Comparison of ENCODE assay signal across 28 cellular contexts in the genomic region with DNA sequence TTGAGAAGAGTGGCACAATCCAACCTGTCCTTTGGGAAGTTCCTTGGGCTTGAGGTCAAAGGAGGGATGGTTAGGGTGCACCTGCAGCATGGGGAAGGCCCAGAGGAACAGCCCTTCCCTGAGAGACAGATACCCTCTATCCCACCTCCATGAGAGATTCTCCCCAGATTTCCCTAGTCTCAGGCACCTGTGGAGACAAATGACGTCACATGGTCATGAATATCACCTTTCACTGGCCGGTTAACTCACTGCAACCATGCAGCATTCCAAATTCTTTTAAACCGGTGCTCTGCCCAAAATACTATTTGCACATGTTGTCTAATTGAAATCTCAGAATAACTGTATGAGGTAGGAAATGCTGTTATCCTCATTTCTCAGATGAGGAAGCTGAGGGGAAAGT.
"Had no signal": no experiment of that assay in that cellular context is flagged by ENCODE, and none has a peak within 500 bp of the region (broad histone marks: within the 10 kb centered on the region; RNA-seq: fewer than 3 reads in every experiment).

No MANE protein-coding gene starts in this region.

- ATAC-seq: stimulated activated effector memory CD8-positive, alpha-beta T cell treated with anti-CD3 and anti-CD28 coated beads, Interleukin-12 subunit alpha, Interleukin-12 subunit beta, amount 100 ng/mL, for 72 hours; stimulated activated memory B cell treated with anti-CD40 and anti-IgM and Interleukin-4, amounts not matched to agents 10 μg/mL and 1 μg/mL and 100 μg/mL, for 72 hours; stimulated activated naive CD8-positive, alpha-beta T cell treated with anti-CD3 and anti-CD28 coated beads, Interleukin-15, amount 100 ng/mL, for 72 hours; stimulated activated naive CD8-positive, alpha-beta T cell treated with anti-CD3 and anti-CD28 coated beads, Interleukin-15, Interleukin-2, amounts not matched to agents 100 U/mL and 50 U/mL, for 24 hours; upper lobe of right lung had no signal

- H3K4me3 Mint-ChIP-seq: stimulated activated effector memory CD8-positive, alpha-beta T cell treated with anti-CD3 and anti-CD28 coated beads, Interleukin-12 subunit alpha, Interleukin-12 subunit beta, amount 100 ng/mL, for 72 hours; stimulated activated memory B cell treated with anti-CD40 and anti-IgM and Interleukin-4, amounts not matched to agents 10 μg/mL and 1 μg/mL and 100 μg/mL, for 72 hours; stimulated activated naive B cell treated with anti-CD40 and anti-IgM and Interleukin-4, amounts not matched to agents 10 μg/mL and 1 μg/mL and 100 μg/mL, for 72 hours; stimulated activated naive CD8-positive, alpha-beta T cell treated with anti-CD3 and anti-CD28 coated beads, Interleukin-15, amount 100 ng/mL, for 72 hours; stimulated activated naive CD8-positive, alpha-beta T cell treated with anti-CD3 and anti-CD28 coated beads, Interleukin-15, Interleukin-2, amounts not matched to agents 100 ng/mL and 50 ng/mL, for 24 hours had no signal

- H3K4me1 Mint-ChIP-seq: stimulated activated effector memory CD8-positive, alpha-beta T cell treated with anti-CD3 and anti-CD28 coated beads, Interleukin-12 subunit alpha, Interleukin-12 subunit beta, amount 100 ng/mL, for 72 hours; stimulated activated memory B cell treated with anti-CD40 and anti-IgM and Interleukin-4, amounts not matched to agents 10 μg/mL and 1 μg/mL and 100 μg/mL, for 72 hours; stimulated activated naive B cell treated with anti-CD40 and anti-IgM and Interleukin-4, amounts not matched to agents 10 μg/mL and 1 μg/mL and 100 μg/mL, for 72 hours; stimulated activated naive CD8-positive, alpha-beta T cell treated with anti-CD3 and anti-CD28 coated beads, Interleukin-15, amount 100 ng/mL, for 72 hours had no signal

- H3K9me3 Mint-ChIP-seq: stimulated activated effector memory CD8-positive, alpha-beta T cell treated with anti-CD3 and anti-CD28 coated beads, Interleukin-12 subunit alpha, Interleukin-12 subunit beta, amount 100 ng/mL, for 72 hours; stimulated activated memory B cell treated with anti-CD40 and anti-IgM and Interleukin-4, amounts not matched to agents 10 μg/mL and 1 μg/mL and 100 μg/mL, for 72 hours; stimulated activated naive B cell treated with anti-CD40 and anti-IgM and Interleukin-4, amounts not matched to agents 10 μg/mL and 1 μg/mL and 100 μg/mL, for 72 hours; stimulated activated naive CD8-positive, alpha-beta T cell treated with anti-CD3 and anti-CD28 coated beads, Interleukin-15, amount 100 ng/mL, for 72 hours; stimulated activated naive CD8-positive, alpha-beta T cell treated with anti-CD3 and anti-CD28 coated beads, Interleukin-15, Interleukin-2, amounts not matched to agents 100 ng/mL and 50 ng/mL, for 24 hours had no signal

- H3K27me3 Mint-ChIP-seq: stimulated activated memory B cell treated with anti-CD40 and anti-IgM and Interleukin-4, amounts not matched to agents 10 μg/mL and 1 μg/mL and 100 μg/mL, for 72 hours; stimulated activated naive CD8-positive, alpha-beta T cell treated with anti-CD3 and anti-CD28 coated beads, Interleukin-15, amount 100 ng/mL, for 72 hours had no signal

- H3K36me3 Mint-ChIP-seq: stimulated activated effector memory CD8-positive, alpha-beta T cell treated with anti-CD3 and anti-CD28 coated beads, Interleukin-12 subunit alpha, Interleukin-12 subunit beta, amount 100 ng/mL, for 72 hours; stimulated activated memory B cell treated with anti-CD40 and anti-IgM and Interleukin-4, amounts not matched to agents 10 μg/mL and 1 μg/mL and 100 μg/mL, for 72 hours; stimulated activated naive B cell treated with anti-CD40 and anti-IgM and Interleukin-4, amounts not matched to agents 10 μg/mL and 1 μg/mL and 100 μg/mL, for 72 hours had no signal

- H3K4me3 ChIP-seq: stomach, suprapubic skin, testis, thoracic aorta, thyroid gland, tibial artery, tibial nerve, transverse colon, upper lobe of left lung, upper lobe of right lung, uterus, vagina had no signal

- H3K4me1 ChIP-seq: suprapubic skin, thyroid gland, tibial artery, tibial nerve, transverse colon, upper lobe of right lung, uterus, vagina had no signal

- H3K9me3 ChIP-seq: stomach, suprapubic skin, testis, thoracic aorta, thyroid gland, tibial artery, tibial nerve, transverse colon, upper lobe of left lung, upper lobe of right lung, uterus, vagina had no signal

- H3K27ac ChIP-seq: stomach, suprapubic skin, testis, thoracic aorta, thyroid gland, tibial artery, tibial nerve, transverse colon, upper lobe of left lung, upper lobe of right lung, uterus, vagina had no signal

- DNase-seq: stimulated activated CD4-positive, alpha-beta T cell treated with anti-CD3 and anti-CD28 coated beads, Interleukin-2, amount 100 ng/mL, for 48 hours; stimulated activated CD4-positive, alpha-beta T cell treated with anti-CD3 and anti-CD28 coated beads, Interleukin-4, amount 100 ng/mL, for 1 hour; stimulated activated CD4-positive, alpha-beta T cell treated with anti-CD3 and anti-CD28 coated beads, Interleukin-4, amount 100 ng/mL, for 24 hours; stimulated activated CD4-positive, alpha-beta T cell treated with anti-CD3 and anti-CD28 coated beads, Interleukin-4, amount 100 ng/mL, for 4 hours; stimulated activated CD8-positive, alpha-beta memory T cell treated with anti-CD3 and anti-CD28 coated beads, Interleukin-4, amount 100 ng/mL, for 48 hours; stimulated activated naive B cell treated with anti-CD40 and anti-IgM and Interleukin-4, amounts not matched to agents 10 μg/mL and 1 μg/mL and 100 μg/mL, for 72 hours; stimulated activated naive CD4-positive, alpha-beta T cell; stimulated activated naive CD4-positive, alpha-beta T cell treated with Interleukin-2 at 50 U/mL for 16 hours; stimulated activated naive CD8-positive, alpha-beta T cell treated with anti-CD3 and anti-CD28 coated beads, Interleukin-15, amount 100 ng/mL, for 72 hours; stimulated activated naive CD8-positive, alpha-beta T cell treated with anti-CD3 and anti-CD28 coated beads, Interleukin-15, Interleukin-2, amounts not matched to agents 100 U/mL and 50 U/mL, for 24 hours; stomach; substantia nigra; testis; thyroid gland; tibial artery; transverse colon; trophoblast cell; upper lobe of left lung; upper lobe of right lung; uterus had no signal

- FAIRE-seq: urothelium cell line had no signal

- H3K27me3 ChIP-seq: stomach, suprapubic skin, testis, thyroid gland, tibial artery, tibial nerve, upper lobe of left lung, upper lobe of right lung, uterus, vagina had no signal

- H3K36me3 ChIP-seq: stomach, suprapubic skin, thoracic aorta, thyroid gland, tibial artery, tibial nerve, transverse colon, upper lobe of left lung, upper lobe of right lung, uterus, vagina had no signal

- H3K27ac Mint-ChIP-seq: stimulated activated effector memory CD8-positive, alpha-beta T cell treated with anti-CD3 and anti-CD28 coated beads, Interleukin-12 subunit alpha, Interleukin-12 subunit beta, amount 100 ng/mL, for 72 hours; stimulated activated memory B cell treated with anti-CD40 and anti-IgM and Interleukin-4, amounts not matched to agents 10 μg/mL and 1 μg/mL and 100 μg/mL, for 72 hours; stimulated activated naive B cell treated with anti-CD40 and anti-IgM and Interleukin-4, amounts not matched to agents 10 μg/mL and 1 μg/mL and 100 μg/mL, for 72 hours; stimulated activated naive CD8-positive, alpha-beta T cell treated with anti-CD3 and anti-CD28 coated beads, Interleukin-15, amount 100 ng/mL, for 72 hours; stimulated activated naive CD8-positive, alpha-beta T cell treated with anti-CD3 and anti-CD28 coated beads, Interleukin-15, Interleukin-2, amounts not matched to agents 100 ng/mL and 50 ng/mL, for 24 hours had no signal
